Comparison of ENCODE assay signal across 29 cellular contexts in the genomic region with DNA sequence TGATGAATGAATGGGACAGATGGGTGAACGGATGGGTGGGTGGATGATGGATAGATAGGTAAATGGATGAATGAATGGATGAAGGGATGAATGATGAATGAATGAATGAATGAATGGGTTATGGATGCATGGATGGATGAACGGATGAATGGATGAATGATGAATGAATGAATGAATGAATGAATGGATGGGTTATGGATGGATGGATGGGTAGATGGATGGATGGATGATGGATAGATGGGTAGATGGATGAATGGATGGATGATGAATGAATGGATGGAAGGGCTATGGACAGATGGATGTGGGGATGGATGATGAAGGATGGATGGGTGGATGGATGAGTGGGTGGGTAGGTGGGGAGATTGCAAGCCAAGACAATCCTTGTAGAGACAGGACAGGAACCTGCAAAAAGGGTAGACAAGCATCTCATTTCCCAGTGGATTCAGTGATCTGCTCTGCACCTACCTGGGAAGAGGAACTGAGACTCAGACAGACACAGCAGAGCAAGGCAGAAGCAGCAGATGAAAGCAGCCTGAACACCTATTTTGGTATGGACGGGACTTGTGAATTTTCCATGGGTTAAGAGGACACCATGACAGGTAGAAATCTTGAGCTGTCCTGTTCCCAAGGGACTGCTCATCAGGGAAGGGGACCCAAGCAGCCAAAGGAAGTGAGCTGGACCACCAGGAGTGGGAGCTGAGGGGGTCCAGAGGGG.
"Had no signal": no experiment of that assay in that cellular context is flagged by ENCODE, and none has a peak within 500 bp of the region (broad histone marks: within the 10 kb centered on the region; RNA-seq: fewer than 3 reads in every experiment).

No MANE protein-coding gene starts in this region.

- H3K27ac ChIP-seq: ascending aorta, breast epithelium, cardiac muscle cell, colonic mucosa, epithelial cell of prostate, esophagus squamous epithelium, hepatocyte, WERI-Rb-1 had no signal

- H3K27me3 ChIP-seq: ascending aorta, breast epithelium, cardiac muscle cell, colonic mucosa, hepatocyte had no signal

- H3K4me3 ChIP-seq: ascending aorta, breast epithelium, cardiac muscle cell, colonic mucosa, esophagus squamous epithelium, gastroesophageal sphincter, heart right ventricle, hepatocyte had no signal

- DNase-seq: activated B cell treated with CpG ODN at 0.5 μM for 24 hours; activated CD4-positive, alpha-beta T cell treated with anti-CD3 and anti-CD28 coated beads for 48 hours; activated CD4-positive, alpha-beta T cell treated with anti-CD3 and anti-CD28 coated beads, Interleukin-2, amount 50 U/mL, for 1 hour; activated CD4-positive, alpha-beta T cell treated with anti-CD3 and anti-CD28 coated beads, Interleukin-2, amount 50 U/mL, for 48 hours; activated CD8-positive, alpha-beta memory T cell treated with anti-CD3 and anti-CD28 coated beads for 24 hours; activated CD8-positive, alpha-beta T cell treated with anti-CD3 and anti-CD28 coated beads for 36 hours; activated effector memory CD4-positive, alpha-beta T cell treated with Interleukin-2 at 50 U/mL for 16 hours; activated naive CD4-positive, alpha-beta T cell treated with anti-CD3 and anti-CD28 coated beads for 36 hours; activated naive CD8-positive, alpha-beta T cell treated with anti-CD3 and anti-CD28 coated beads for 36 hours; activated T-cell treated with anti-CD3 and anti-CD28 coated beads, Interleukin-2, amount 50 U/mL, for 4 hours; central memory CD4-positive, alpha-beta T cell; cerebellar nuclear complex; colonic mucosa; effector CD8-positive, alpha-beta T cell; esophagus squamous epithelium; foreskin melanocyte; heart right ventricle; T1000; WERI-Rb-1 had no signal

- H3K4me1 ChIP-seq: ascending aorta, breast epithelium, colonic mucosa had no signal

- FAIRE-seq: endometrium, endothelial cell of umbilical vein had no signal

- ATAC-seq: activated CD4-positive, CD25-positive, alpha-beta regulatory T cell treated with anti-CD3 and anti-CD28 coated beads, Interleukin-2, amount 50 U/mL, for 24 hours; activated CD8-positive, alpha-beta T cell treated with anti-CD3 and anti-CD28 coated beads for 36 hours; activated T-cell treated with anti-CD3 and anti-CD28 coated beads, Interleukin-2, amount 50 U/mL, for 4 hours; activated T-helper 17 cell treated with anti-CD3 and anti-CD28 coated beads, Interleukin-2, amount 50 U/mL, for 72 hours; gastroesophageal sphincter had no signal

- H2AFZ ChIP-seq: hepatocyte had no signal

- H3K79me2 ChIP-seq: hepatocyte had no signal

- H3K36me3 ChIP-seq: ascending aorta, breast epithelium, cardiac muscle cell, colonic mucosa, esophagus squamous epithelium, gastroesophageal sphincter, heart right ventricle, WERI-Rb-1 had no signal

- H3K9me3 ChIP-seq: ascending aorta, breast epithelium, colonic mucosa, esophagus squamous epithelium, gastroesophageal sphincter, heart right ventricle had no signal

- H3K4me2 ChIP-seq: hepatocyte had no signal
